Comparison of ENCODE assay signal across 8 cellular contexts in genomic region chr4:176320976-176321361, GRCh38. TPM values are rescaled to one million over a fixed set of nuclear protein-coding genes. Genes with fewer than 3 reads are reported as not detected.
DNase-seq lines count a peak whose midpoint lies in the region; ATAC-seq and TF ChIP-seq lines count a peak whose summit lies in the region.

No MANE protein-coding gene starts in this region.

- CTCF ChIA-PET in MCF 10A (lab: Yijun Ruan, JAX): interaction anchor here (0.8 to 1.0 kb wide), 2 partner anchors 32 to 170 kb away, joined by 3 to 4 read pairs; no protein-coding TSS in a partner anchor

- peak overlapping the region; percentile 74 for H3K27ac Mint-ChIP-seq in MCF 10A (ENCODE audit: low read depth, unreplicated experiment)

- peaks cover 6% of the 10 kb centered on the region for H3K4me1 Mint-ChIP-seq in MCF 10A (ENCODE audit: insufficient read depth, unreplicated experiment)

- H3K4me1 ChIP-seq in mesodermal cell (ENCODE audit: control insufficient read depth, insufficient read depth, low read length, poor library complexity, severe bottlenecking): no peaks in the 10 kb centered on the region

- no peak for TF ChIP-seq CTCF in MCF 10A (IDR thresholded peaks at IDR 0.05; ENCODE audit: unreplicated experiment)

- H3K36me3 Mint-ChIP-seq in MCF 10A (ENCODE audit: insufficient read depth, unreplicated experiment): no peaks in the 10 kb centered on the region

- BruUV-seq in MCF 10A (replicated peaks; lab: Mats Ljungman, UMichigan): TSS peak; percentile 51

- ATAC-seq in GM21360 (IDR thresholded peaks at IDR 0.05; ENCODE audit: unreplicated experiment): no peak

- POLR2A ChIA-PET in MCF 10A (lab: Yijun Ruan, JAX): interaction anchor here (0.5 to 1.6 kb wide), 10 partner anchors 9 to 388 kb away, joined by 3 to 8 read pairs (median 4); partner anchors contain the start of gene SPATA4

- no peaks in the 10 kb centered on the region for H3K9me3 ChIP-seq in mesodermal cell (ENCODE audit: control insufficient read depth, low read length)

- peak overlapping the region; percentile 89 for H3K27ac ChIP-seq in mesodermal cell (ENCODE audit: low read depth, low read length, severe bottlenecking)

- peaks cover 15% of the 10 kb centered on the region for H3K36me3 ChIP-seq in mesodermal cell (ENCODE audit: control insufficient read depth, insufficient read depth, low read length)

- no peaks in the 10 kb centered on the region for H3K27me3 Mint-ChIP-seq in MCF 10A (ENCODE audit: insufficient read depth, unreplicated experiment)

- 0 to 3% methylated on average over 2 to 4 of the region's 6 CpGs for WGBS in mesodermal cell (ENCODE audit: insufficient coverage in 2 of 2), 2 experiments

- intact Hi-C loops in MCF 10A (cut with micrococcal nuclease): loop anchor here (2.0 to 5.0 kb wide), 3 partner anchors 50 to 169 kb away; partner anchors contain the start of gene SPATA4

- peak overlapping the region; percentile 74 for H3K4me3 ChIP-seq in mesodermal cell (ENCODE audit: extremely low read depth, insufficient read depth, low read length, poor library complexity, severe bottlenecking)

- peak overlapping the region; percentile 76 for H3K4me3 Mint-ChIP-seq in MCF 10A (ENCODE audit: unreplicated experiment)

- H3K9me3 Mint-ChIP-seq in MCF 10A (ENCODE audit: unreplicated experiment): no peaks in the 10 kb centered on the region

- peak; percentile 15 for DNase-seq in AG20443 (ENCODE audit: low spot score)
- peak; percentile 15 for DNase-seq in HuH-7.5 (ENCODE audit: low spot score)
- DNase-seq in MCF 10A (ENCODE audit: unreplicated experiment): peak; percentile 21
- no peak for DNase-seq in A172 (ENCODE audit: low spot score)
- DNase-seq in EL: no peak
- DNase-seq in NCI-H446 treated with DMSO at 0.1 percent for 48 hours (lab: John Stamatoyannopoulos, UW): no peak

RNA-seq across cellular contexts. Expression of gene SPCS3, which starts 1.2 kb away (rescaled TPM):
- total RNA-seq in MCF 10A (2022): 126 and 169 TPM in 2 replicates
- polyA plus RNA-seq in mesodermal cell (2013, experiment 1 of 2): 114 TPM
- 117 TPM for polyA plus RNA-seq in mesodermal cell (2013, experiment 2 of 2)
- 52.4 and 69.4 TPM in 2 replicates for total RNA-seq in A172 (2014; rRNA removed; shearing (Covaris generic))

RNA-seq across cellular contexts. Expression of gene ASB5, which starts 51.9 kb away (rescaled TPM):
- total RNA-seq in MCF 10A (2022): not detected in 2 replicates
- not detected for polyA plus RNA-seq in mesodermal cell (2013, experiment 1 of 2)
- polyA plus RNA-seq in mesodermal cell (2013, experiment 2 of 2): not detected
- 0.12 and 0.19 TPM in 2 replicates for total RNA-seq in A172 (2014; rRNA removed; shearing (Covaris generic))

Comparison
In these comparisons a context has a peak if more than half of its experiments do, and no peak if none do; other contexts are left out.
1. DNase-seq: peak in AG20443 (single experiment), HuH-7.5 (single experiment) and MCF 10A (single experiment); none in A172 (single experiment), EL (single experiment) and NCI-H446 treated with DMSO at 0.1 percent for 48 hours (single experiment).